Comparison of ENCODE assay signal across 6 cellular contexts in genomic region chr20:43968341-43968740, GRCh38. TPM values are rescaled to one million over a fixed set of nuclear protein-coding genes. Genes with fewer than 3 reads are reported as not detected.
"Had no signal": no experiment of that assay in that cellular context is flagged by ENCODE, and none has a peak within 500 bp of the region (broad histone marks: within the 10 kb centered on the region; RNA-seq: fewer than 3 reads in every experiment).

No MANE protein-coding gene starts in this region.

- DNase-seq: GM23248, H9, HFFc6 had no signal

- ATAC-seq: HCT116, HepG2 had no signal

- H3K4me3 ChIP-seq: GM23248 had no signal

- H3K27ac ChIP-seq: GM23248, HL-60 had no signal

RNA-seq across cellular contexts. Expression of gene TOX2, which starts 53.7 kb away (rescaled TPM):
- polyA plus RNA-seq: HepG2 had no signal
